In the genomic region with DNA sequence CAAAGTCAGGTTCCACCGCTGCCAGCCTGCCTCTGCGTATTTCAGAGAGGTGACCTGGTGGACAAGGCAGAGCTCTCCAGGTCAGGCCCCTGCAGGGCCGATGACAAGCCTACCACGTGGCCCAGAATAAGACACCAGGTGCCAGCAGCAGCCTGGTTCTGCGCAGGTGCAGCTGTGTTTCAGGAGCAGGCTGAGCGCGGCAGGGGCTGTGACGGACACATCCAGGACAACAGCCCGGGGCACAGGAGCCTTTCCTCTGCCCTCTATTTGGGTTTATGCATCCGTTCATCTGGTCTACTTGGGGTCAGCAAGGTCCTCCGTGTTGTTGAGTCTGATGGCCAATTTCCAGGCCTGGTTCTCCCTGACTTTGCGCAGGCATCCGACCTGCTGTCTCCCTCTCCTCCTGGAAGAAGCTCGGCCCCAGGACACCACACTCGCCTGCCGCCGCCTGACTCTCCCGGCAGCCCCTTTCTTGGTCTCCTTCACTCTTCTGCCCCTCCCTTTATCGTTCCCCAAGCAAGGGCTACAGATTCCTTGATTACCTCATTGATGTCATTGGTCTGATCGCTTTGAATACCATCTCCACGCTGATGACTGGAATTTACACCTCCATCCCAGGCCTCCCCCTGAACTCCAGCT, we compare ENCODE assay signal across 14 cellular contexts. TPM values are rescaled to one million over a fixed set of nuclear protein-coding genes. Genes with fewer than 3 reads are reported as not detected.
A peak's percentile ranks its signal among the peaks of the same experiment; 100 is the strongest.
DNase-seq lines count a peak whose midpoint lies in the region; TF ChIP-seq lines count a peak whose summit lies in the region.
"Had no signal": no experiment of that assay in that cellular context is flagged by ENCODE, and none has a peak within 500 bp of the region (broad histone marks: within the 10 kb centered on the region; RNA-seq: fewer than 3 reads in every experiment).

No MANE protein-coding gene starts in this region.

- CTCF ChIA-PET in activated CD4-positive, alpha-beta T cell treated with anti-CD3 and anti-CD28 coated beads, Interleukin-2, amount 10 ng/mL, durations not matched to agents 7 days and 5 days (lab: Charles Lee) = interaction anchor here (1.1 kb wide), 1 partner anchor 28 kb away, joined by 3 read pairs; no protein-coding TSS in a partner anchor

- H3K27me3 Mint-ChIP-seq in chondrocyte (ENCODE audit: low read depth) = peaks cover 3% of the 10 kb centered on the region
- H3K27me3 Mint-ChIP-seq in type B pancreatic cell = no peaks in the 10 kb centered on the region
- H3K27me3 Mint-ChIP-seq in activated CD4-positive, alpha-beta T cell treated with anti-CD3 and anti-CD28 coated beads, Interleukin-2, amount 10 ng/mL, durations not matched to agents 7 days and 5 days = no peaks in the 10 kb centered on the region

- H3K9me3 Mint-ChIP-seq in chondrocyte (ENCODE audit: low read depth) (no peaks in the 10 kb centered on the region), type B pancreatic cell (no peaks in the 10 kb centered on the region)
- no peaks in the 10 kb centered on the region for H3K9me3 Mint-ChIP-seq in activated CD4-positive, alpha-beta T cell treated with anti-CD3 and anti-CD28 coated beads, Interleukin-2, amount 10 ng/mL, durations not matched to agents 7 days and 5 days
- H3K9me3 Mint-ChIP-seq: CD8-positive, alpha-beta T cell had no signal

- H3K27ac Mint-ChIP-seq in chondrocyte (ENCODE audit: unreplicated experiment) (no peak overlapping the region), type B pancreatic cell (peak overlapping the region; percentile 19)
- H3K27ac Mint-ChIP-seq in activated CD4-positive, alpha-beta T cell treated with anti-CD3 and anti-CD28 coated beads, Interleukin-2, amount 10 ng/mL, durations not matched to agents 7 days and 5 days = no peak overlapping the region
- H3K27ac Mint-ChIP-seq: CD8-positive, alpha-beta T cell had no signal

- H3K4me3 ChIP-seq in foreskin fibroblast (ENCODE audit: low read depth in 1 of 2, low read length in 2 of 2) = no peak overlapping the region
- H3K4me3 ChIP-seq: BLaER1, Peyer's patch had no signal

- H3K4me3 Mint-ChIP-seq in chondrocyte (ENCODE audit: unreplicated experiment) (no peak overlapping the region), type B pancreatic cell (no peak overlapping the region)
- H3K4me3 Mint-ChIP-seq in activated CD4-positive, alpha-beta T cell treated with anti-CD3 and anti-CD28 coated beads, Interleukin-2, amount 10 ng/mL, durations not matched to agents 7 days and 5 days = no peak overlapping the region
- H3K4me3 Mint-ChIP-seq: CD8-positive, alpha-beta T cell had no signal

- H3K4me1 Mint-ChIP-seq in chondrocyte (ENCODE audit: low read depth) = no peaks in the 10 kb centered on the region
- peaks cover 25% of the 10 kb centered on the region for H3K4me1 Mint-ChIP-seq in type B pancreatic cell (ENCODE audit: unreplicated experiment)
- H3K4me1 Mint-ChIP-seq in activated CD4-positive, alpha-beta T cell treated with anti-CD3 and anti-CD28 coated beads, Interleukin-2, amount 10 ng/mL, durations not matched to agents 7 days and 5 days = peaks cover 6% of the 10 kb centered on the region

- peak; percentile 6 for DNase-seq in NCI-H748 (lab: John Stamatoyannopoulos, UW; ENCODE audit: unreplicated experiment)
- DNase-seq in NCI-H748 treated with DMSO at 0.1 percent for 48 hours (lab: John Stamatoyannopoulos, UW) = no peak
- peak; percentile 2 for DNase-seq in NCI-H510A (lab: John Stamatoyannopoulos, UW)
- peak; percentile 85 for DNase-seq in chondrocyte (ENCODE audit: low spot score)
- DNase-seq in type B pancreatic cell (ENCODE audit: extremely low spot score, unreplicated experiment) = no peak
- DNase-seq in middle frontal gyrus (ENCODE audit: extremely low spot score, low spot score) = no peak
- no peak for DNase-seq in foreskin fibroblast
- DNase-seq in activated CD4-positive, alpha-beta T cell treated with anti-CD3 and anti-CD28 coated beads, Interleukin-2, amount 10 ng/mL, durations not matched to agents 7 days and 5 days = no peak
- DNase-seq: CD8-positive, alpha-beta T cell; NCI-H1694 treated with DMSO at 0.1 percent for 48 hours; NCI-H82; Peyer's patch; Right ventricle myocardium superior had no signal

- POLR2A ChIA-PET in activated CD4-positive, alpha-beta T cell treated with anti-CD3 and anti-CD28 coated beads, Interleukin-2, amount 10 ng/mL, durations not matched to agents 7 days and 5 days (lab: Charles Lee) = no interaction called here

- TF ChIP-seq CTCF in chondrocyte (IDR thresholded peaks at IDR 0.05) = no peak
- no peak for TF ChIP-seq CTCF in type B pancreatic cell (conservative IDR thresholded peaks at IDR 0.05)
- TF ChIP-seq CTCF in foreskin fibroblast (IDR thresholded peaks at IDR 0.05; ENCODE audit: low read depth, low read length) = no peak

- H3K36me3 Mint-ChIP-seq in chondrocyte (ENCODE audit: low read depth) (no peaks in the 10 kb centered on the region), type B pancreatic cell (no peaks in the 10 kb centered on the region)
- no peaks in the 10 kb centered on the region for H3K36me3 Mint-ChIP-seq in activated CD4-positive, alpha-beta T cell treated with anti-CD3 and anti-CD28 coated beads, Interleukin-2, amount 10 ng/mL, durations not matched to agents 7 days and 5 days (ENCODE audit: low read depth)
- H3K36me3 Mint-ChIP-seq: CD8-positive, alpha-beta T cell had no signal

RNA-seq across cellular contexts. Expression of gene CDKN2AIP, which starts 30.8 kb away (rescaled TPM):
- total RNA-seq in chondrocyte (9.4 to 11.8 TPM (median 10.7 TPM) in 3 replicates), type B pancreatic cell (ENCODE audit: low replicate concordance) (29.7 and 57.5 TPM in 2 replicates)
- total RNA-seq in activated CD4-positive, alpha-beta T cell treated with anti-CD3 and anti-CD28 coated beads, Interleukin-2, amount 10 ng/mL, durations not matched to agents 7 days and 5 days = 10 to 100 TPM; 28.2 to 30.2 TPM

Comparison
In these comparisons a context has a peak if more than half of its experiments do, and no peak if none do; other contexts are left out.
1. DNase-seq: peak in NCI-H748 (single experiment), NCI-H510A (single experiment) and chondrocyte (single experiment); none in NCI-H748 treated with DMSO at 0.1 percent for 48 hours (single experiment), type B pancreatic cell (single experiment), middle frontal gyrus (single experiment), foreskin fibroblast (0 of 2) and activated CD4-positive, alpha-beta T cell treated with anti-CD3 and anti-CD28 coated beads, Interleukin-2, amount 10 ng/mL, durations not matched to agents 7 days and 5 days (single experiment).